In the genomic region with DNA sequence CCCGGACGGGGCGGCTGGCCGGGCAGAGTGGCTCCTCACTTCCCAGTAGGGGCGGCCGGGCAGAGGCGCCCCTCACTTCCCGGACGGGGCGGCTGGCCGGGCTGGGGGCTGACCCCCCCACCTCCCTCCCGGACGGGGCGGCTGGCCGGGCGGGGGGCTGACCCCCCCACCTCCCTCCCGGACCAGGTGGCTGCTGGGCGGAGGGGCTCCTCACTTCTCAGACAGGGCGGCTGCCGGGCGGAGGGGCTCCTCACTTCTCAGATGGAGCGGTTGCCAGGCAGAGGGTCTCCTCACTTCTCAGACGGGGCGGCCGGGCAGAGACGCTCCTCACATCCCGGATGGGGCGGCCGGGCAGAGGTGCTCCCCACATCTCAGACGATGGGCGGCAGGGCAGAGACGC, we compare ENCODE assay signal across 6 cellular contexts. TPM values are rescaled to one million over a fixed set of nuclear protein-coding genes. Genes with fewer than 3 reads are reported as not detected.
"Had no signal": no experiment of that assay in that cellular context is flagged by ENCODE, and none has a peak within 500 bp of the region (broad histone marks: within the 10 kb centered on the region; RNA-seq: fewer than 3 reads in every experiment).

No MANE protein-coding gene starts in this region.

RNA-seq across cellular contexts. Expression of gene C2, which starts 4.6 kb away (rescaled TPM):
- total RNA-seq: dermis blood vessel endothelial cell, dermis microvascular lymphatic vessel endothelial cell, epithelial cell of proximal tubule, foreskin keratinocyte, glomerular endothelial cell had no signal
- polyA plus RNA-seq: endothelial cell of umbilical vein had no signal
